20 cellular contexts compared by ENCODE assay signal in the genomic region with DNA sequence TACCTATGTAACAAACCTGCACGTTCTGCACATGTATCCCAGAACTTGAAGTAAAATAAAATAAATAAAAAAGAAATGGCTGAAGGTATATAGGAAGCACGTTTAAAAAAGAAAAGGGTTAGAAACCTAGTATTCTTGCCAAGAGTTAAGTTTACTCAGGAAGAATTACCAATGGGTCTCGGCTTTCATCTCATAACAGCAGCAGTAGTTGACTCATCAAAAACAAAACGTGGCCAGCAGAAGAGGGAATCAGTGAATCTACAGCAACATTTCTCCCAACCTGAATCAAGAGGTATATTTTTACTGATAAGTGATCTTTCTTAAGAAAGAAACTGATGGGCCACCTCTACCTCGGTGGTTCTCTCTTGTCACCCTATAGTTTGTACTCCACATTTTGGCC.
"Had no signal": no experiment of that assay in that cellular context is flagged by ENCODE, and none has a peak within 500 bp of the region (broad histone marks: within the 10 kb centered on the region; RNA-seq: fewer than 3 reads in every experiment).

No MANE protein-coding gene starts in this region.

- H3K4me1 ChIP-seq: heart right ventricle, lower lobe of right lung, sigmoid colon, spleen, thyroid gland, upper lobe of right lung had no signal

- H3K27ac ChIP-seq: cardiac muscle cell, heart right ventricle, lower lobe of right lung, sigmoid colon, spleen, thyroid gland, upper lobe of right lung had no signal

- H3K36me3 Mint-ChIP-seq: activated naive CD8-positive, alpha-beta T cell; naive thymus-derived CD4-positive, alpha-beta T cell had no signal

- H3K4me3 ChIP-seq: cardiac muscle cell, heart right ventricle, lower lobe of right lung, sigmoid colon, spleen, thyroid gland, upper lobe of right lung had no signal

- H3K4me1 Mint-ChIP-seq: activated T-helper 17 cell treated with anti-CD3 and anti-CD28 coated beads, Interleukin-2, amount 50 U/mL, for 72 hours; naive thymus-derived CD4-positive, alpha-beta T cell; neural crest cell; WTC11 had no signal

- DNase-seq: activated T-cell treated with anti-CD3 and anti-CD28 coated beads, Interleukin-2, amount 50 U/mL, for 1 hour; effector CD8-positive, alpha-beta T cell; heart right ventricle; lower lobe of right lung; naive thymus-derived CD4-positive, alpha-beta T cell; posterior cingulate gyrus; sigmoid colon; spleen; stimulated activated CD4-positive, alpha-beta T cell treated with anti-CD3 and anti-CD28 coated beads, Interleukin-4, amount 100 ng/mL, for 24 hours; stimulated activated naive CD4-positive, alpha-beta T cell treated with Interleukin-2 at 50 U/mL for 16 hours; T-helper 1 cell; T-helper 9 cell; thyroid gland; upper lobe of right lung had no signal

- H3K27me3 ChIP-seq: sigmoid colon, spleen, thyroid gland, upper lobe of right lung had no signal

- H3K36me3 ChIP-seq: cardiac muscle cell, heart right ventricle, lower lobe of right lung, sigmoid colon, spleen, thyroid gland, upper lobe of right lung had no signal

- H3K27ac Mint-ChIP-seq: activated naive CD8-positive, alpha-beta T cell; activated T-helper 17 cell treated with anti-CD3 and anti-CD28 coated beads, Interleukin-2, amount 50 U/mL, for 72 hours; dendritic cell treated with granulocyte-macrophage colony-stimulating factor and Interleukin-4, amounts not matched to agents 40 ng/mL and 50 ng/mL, for 4 days; naive thymus-derived CD4-positive, alpha-beta T cell; WTC11 had no signal

- H3K4me3 Mint-ChIP-seq: activated naive CD8-positive, alpha-beta T cell; activated T-helper 17 cell treated with anti-CD3 and anti-CD28 coated beads, Interleukin-2, amount 50 U/mL, for 72 hours; dendritic cell treated with granulocyte-macrophage colony-stimulating factor and Interleukin-4, amounts not matched to agents 40 ng/mL and 50 ng/mL, for 4 days; naive thymus-derived CD4-positive, alpha-beta T cell; neural crest cell; WTC11 had no signal

- H3K9me3 ChIP-seq: sigmoid colon, thyroid gland, upper lobe of right lung had no signal

- H3K27me3 Mint-ChIP-seq: activated naive CD8-positive, alpha-beta T cell; activated T-helper 17 cell treated with anti-CD3 and anti-CD28 coated beads, Interleukin-2, amount 50 U/mL, for 72 hours; dendritic cell treated with granulocyte-macrophage colony-stimulating factor and Interleukin-4, amounts not matched to agents 40 ng/mL and 50 ng/mL, for 4 days; naive thymus-derived CD4-positive, alpha-beta T cell had no signal
